ENCODE assay signal across 12 cellular contexts in the genomic region with DNA sequence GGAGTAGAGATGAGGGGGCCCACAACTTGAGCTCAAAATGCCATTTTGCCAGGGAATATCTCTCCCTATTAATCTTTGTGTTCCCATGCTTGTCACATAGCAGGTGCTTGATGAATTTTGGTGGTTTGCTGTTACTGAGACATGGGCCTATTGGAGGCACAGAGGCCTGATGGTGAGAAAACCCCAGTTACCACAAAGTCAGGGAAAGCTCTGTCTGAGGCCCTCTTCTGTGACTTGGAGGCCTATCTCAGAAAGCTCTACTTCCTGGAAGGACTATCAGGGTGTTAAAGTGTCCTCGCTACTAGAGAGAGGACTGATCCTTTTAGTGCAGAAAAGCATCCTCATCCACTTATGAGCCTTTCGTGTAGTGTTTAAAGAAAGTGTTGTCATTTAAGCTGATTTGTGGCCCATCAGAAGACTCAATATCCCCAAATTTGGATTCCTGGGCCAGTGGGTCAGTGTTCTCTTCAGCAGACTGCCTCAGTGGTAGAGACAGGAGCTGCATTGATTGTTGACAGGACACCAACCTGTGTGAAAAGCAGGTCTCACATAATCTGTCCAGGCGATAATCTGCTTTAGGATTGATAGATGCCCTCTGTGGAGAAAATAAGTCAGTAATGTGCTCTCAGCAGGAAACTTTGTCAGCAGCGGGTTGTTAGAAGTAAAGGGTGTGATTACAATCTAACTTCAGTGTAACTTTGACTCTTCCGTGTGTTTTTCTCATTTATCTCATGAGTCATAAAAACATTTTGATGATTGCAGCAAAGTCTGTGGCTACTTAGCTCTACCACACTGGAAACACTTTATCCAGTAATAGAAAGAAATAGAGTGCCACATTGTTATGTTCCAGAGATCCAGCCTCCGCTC.
DNase-seq lines count a peak whose midpoint lies in the region; ATAC-seq, FAIRE-seq and TF ChIP-seq lines count a peak whose summit lies in the region.
"Had no signal": no experiment of that assay in that cellular context is flagged by ENCODE, and none has a peak within 500 bp of the region (broad histone marks: within the 10 kb centered on the region; RNA-seq: fewer than 3 reads in every experiment).

No MANE protein-coding gene starts in this region.

- no peaks in the 10 kb centered on the region for H3K27me3 ChIP-seq in mesendoderm (ENCODE audit: insufficient read depth, low read length, poor library complexity)
- H3K27me3 ChIP-seq: SJCRH30 had no signal

- H3K23ac ChIP-seq in mesendoderm (ENCODE audit: low read length) = no peak overlapping the region

- H2BK5ac ChIP-seq in mesendoderm (ENCODE audit: low read length) = no peak overlapping the region

- H3K79me1 ChIP-seq in mesendoderm (ENCODE audit: low read length) = no peaks in the 10 kb centered on the region

- H2BK15ac ChIP-seq in mesendoderm (replicated peaks; ENCODE audit: low read depth) = no peak overlapping the region

- no peak overlapping the region for H2AK5ac ChIP-seq in mesendoderm (ENCODE audit: low read length)

- H2BK120ac ChIP-seq in mesendoderm (ENCODE audit: low read depth, low read length) = no peak overlapping the region

- H3K4me3 ChIP-seq in mesendoderm (ENCODE audit: low read length) = no peak overlapping the region
- H3K4me3 ChIP-seq: SJCRH30 had no signal

- TF ChIP-seq CTCF in D721Med (IDR thresholded peaks at IDR 0.05; ENCODE audit: insufficient read depth, missing control alignments) = no peak

- H3K4me1 ChIP-seq in mesendoderm (ENCODE audit: control insufficient read depth, low read depth, low read length) = no peaks in the 10 kb centered on the region
- H3K4me1 ChIP-seq: SJCRH30 had no signal

- H3K27ac ChIP-seq in mesendoderm (ENCODE audit: low read depth, low read length) = no peak overlapping the region
- H3K27ac ChIP-seq: SJCRH30 had no signal

- FAIRE-seq in GM18507 (lab: Jason Lieb, UNC) = peak; percentile 95
- no peak for FAIRE-seq in D721Med (lab: Jason Lieb, UNC)

- H3K9me3 Mint-ChIP-seq in activated T-cell treated with anti-CD3 and anti-CD28 coated beads, Interleukin-2, amount 50 U/mL, for 4 hours = no peaks in the 10 kb centered on the region

- H3K4me3 Mint-ChIP-seq in activated T-cell treated with anti-CD3 and anti-CD28 coated beads, Interleukin-2, amount 50 U/mL, for 4 hours = peak overlapping the region; percentile 80

- no peak overlapping the region for H4K5ac ChIP-seq in mesendoderm (ENCODE audit: low read length)

- H3K79me2 ChIP-seq in mesendoderm (ENCODE audit: control insufficient read depth, insufficient read depth, low read length) = no peaks in the 10 kb centered on the region

- no peaks in the 10 kb centered on the region for H3K36me3 ChIP-seq in mesendoderm (ENCODE audit: control insufficient read depth, insufficient read depth, low read length)
- H3K36me3 ChIP-seq: SJCRH30 had no signal

- no CpG with 5 or more reads among the region's 6 CpGs for WGBS in mesendoderm (ENCODE audit: extremely low coverage, insufficient coverage, low lambda C conversion rate)

- H3K27me3 Mint-ChIP-seq in activated T-cell treated with anti-CD3 and anti-CD28 coated beads, Interleukin-2, amount 50 U/mL, for 4 hours (ENCODE audit: low read depth) = no peaks in the 10 kb centered on the region

- no peak overlapping the region for H3K56ac ChIP-seq in mesendoderm (ENCODE audit: low read length)

- no peak overlapping the region for H3K4ac ChIP-seq in mesendoderm (ENCODE audit: low read depth, low read length)

- H3K9ac ChIP-seq in mesendoderm (ENCODE audit: low read length) = no peak overlapping the region

- ATAC-seq in HG02763 (IDR thresholded peaks at IDR 0.05; ENCODE audit: unreplicated experiment) = peak; percentile 41
- ATAC-seq in activated T-cell treated with anti-CD3 and anti-CD28 coated beads, Interleukin-2, amount 50 U/mL, for 4 hours = peak; percentile 63 to 69

- H3K4me2 ChIP-seq in mesendoderm (ENCODE audit: low read length) = no peak overlapping the region

- no peak overlapping the region for H4K8ac ChIP-seq in mesendoderm (ENCODE audit: low read depth, low read length)

- peaks cover 78% of the 10 kb centered on the region for H3K4me1 Mint-ChIP-seq in activated T-cell treated with anti-CD3 and anti-CD28 coated beads, Interleukin-2, amount 50 U/mL, for 4 hours (ENCODE audit: low read depth)

- DNase-seq in GM18507 (ENCODE audit: extremely low spot score, insufficient read length, low read depth) (no peak), mesendoderm (peak; percentile 9), 8988T (no peak), D721Med (ENCODE audit: insufficient read length, low spot score) (no peak), NCI-H2081 treated with DMSO at 0.1 percent for 48 hours (lab: John Stamatoyannopoulos, UW) (no peak)
- no peak for DNase-seq in activated T-cell treated with anti-CD3 and anti-CD28 coated beads, Interleukin-2, amount 50 U/mL, for 4 hours
- no peak for DNase-seq in NK-92 treated with Interleukin-12 subunit alpha and Interleukin-12 subunit beta, amount 100 ng/mL, for 24 hours (lab: John Stamatoyannopoulos, UW)
- DNase-seq: cortex of kidney; NCI-H2171 treated with DMSO at 0.1 percent for 48 hours; SJCRH30; stimulated activated naive CD4-positive, alpha-beta T cell treated with Interleukin-2 at 50 U/mL for 16 hours had no signal

- H3K18ac ChIP-seq in mesendoderm (ENCODE audit: low read length) = no peak overlapping the region

- no peaks in the 10 kb centered on the region for H3K36me3 Mint-ChIP-seq in activated T-cell treated with anti-CD3 and anti-CD28 coated beads, Interleukin-2, amount 50 U/mL, for 4 hours (ENCODE audit: insufficient read depth)
